Comparison of ENCODE assay signal across 26 cellular contexts in genomic region chr3:19199131-19199530, GRCh38.
"Had no signal": no experiment of that assay in that cellular context is flagged by ENCODE, and none has a peak within 500 bp of the region (broad histone marks: within the 10 kb centered on the region; RNA-seq: fewer than 3 reads in every experiment).

No MANE protein-coding gene starts in this region.

- ATAC-seq: activated CD8-positive, alpha-beta T cell treated with anti-CD3 and anti-CD28 coated beads for 36 hours; activated naive CD8-positive, alpha-beta T cell treated with anti-CD3 and anti-CD28 coated beads, Interleukin-2, amount 50 U/mL, for 24 hours had no signal

- DNase-seq: activated B cell treated with CpG ODN at 0.5 μM for 24 hours; activated CD4-positive, alpha-beta memory T cell treated with anti-CD3 and anti-CD28 coated beads for 36 hours; activated CD4-positive, alpha-beta T cell treated with anti-CD3 and anti-CD28 coated beads for 4 hours; activated CD4-positive, alpha-beta T cell treated with anti-CD3 and anti-CD28 coated beads, Interleukin-2, amount 10 ng/mL, durations not matched to agents 24 days and 14 days; activated CD4-positive, alpha-beta T cell treated with anti-CD3 and anti-CD28 coated beads, Interleukin-2, amount 50 U/mL, for 1 hour; activated CD4-positive, alpha-beta T cell treated with anti-CD3 and anti-CD28 coated beads, Interleukin-2, amount 50 U/mL, for 4 hours; activated CD4-positive, CD25-positive, alpha-beta regulatory T cell treated with anti-CD3 and anti-CD28 coated beads, Interleukin-2, amount 50 U/mL, for 72 hours; activated CD8-positive, alpha-beta memory T cell treated with anti-CD3 and anti-CD28 coated beads, Interleukin-2, amount 50 U/mL, for 48 hours; activated CD8-positive, alpha-beta T cell treated with anti-CD3 and anti-CD28 coated beads for 36 hours; activated effector memory CD4-positive, alpha-beta T cell treated with Interleukin-2 at 50 U/mL for 16 hours; activated gamma-delta T cell; activated naive CD4-positive, alpha-beta T cell treated with anti-CD3 and anti-CD28 coated beads, Interleukin-2, amount 10 ng/mL, durations not matched to agents 7 days and 5 days; activated naive CD4-positive, alpha-beta T cell treated with Interleukin-2 at 50 U/mL for 16 hours; activated naive CD8-positive, alpha-beta T cell treated with anti-CD3 and anti-CD28 coated beads, Interleukin-2, amount 10 ng/mL, durations not matched to agents 7 days and 5 days; activated naive CD8-positive, alpha-beta T cell treated with anti-CD3 and anti-CD28 coated beads, Interleukin-2, amount 50 U/mL, for 24 hours; activated T-cell treated with anti-CD3 and anti-CD28 coated beads, Interleukin-2, amount 50 U/mL, for 24 hours; activated T-cell treated with anti-CD3 and anti-CD28 coated beads, Interleukin-2, amount 50 U/mL, for 48 hours; amygdala; anterior cingulate cortex; central memory CD4-positive, alpha-beta T cell; T-helper 1 cell; T-helper 2 cell; T-helper 9 cell had no signal

- H3K27ac ChIP-seq: ascending aorta, cardiac muscle cell, VCaP had no signal
